In the genomic region with DNA sequence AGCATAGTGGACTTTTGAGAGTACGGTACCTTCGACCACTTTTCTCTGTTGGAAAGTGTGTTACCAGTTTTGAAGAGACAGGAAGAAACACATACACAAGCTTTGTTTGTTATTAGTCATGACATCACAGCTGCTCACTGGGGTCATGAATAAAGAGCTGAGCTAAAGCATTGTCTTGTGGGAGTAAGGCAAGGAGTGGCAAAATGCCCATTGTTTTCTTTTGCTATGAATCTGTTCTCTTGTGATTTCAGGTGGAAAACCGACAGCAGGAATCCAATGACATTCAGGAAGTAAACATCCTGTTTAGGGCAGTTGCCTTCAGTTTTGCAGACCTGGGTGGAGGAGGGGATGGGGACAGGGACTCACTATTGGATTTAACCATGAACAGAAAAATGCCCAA, we compare ENCODE assay signal across 8 cellular contexts.
DNase-seq lines count a peak whose midpoint lies in the region; TF ChIP-seq lines count a peak whose summit lies in the region.

No MANE protein-coding gene starts in this region.

- no peaks in the 10 kb centered on the region for H3K9me3 Mint-ChIP-seq in immature natural killer cell

- H3K4me2 ChIP-seq in parathyroid adenoma (ENCODE audit: low read length), result no peak overlapping the region

- DNase-seq in GM12865 (ENCODE audit: low read depth), result peak; percentile 31
- peak; percentile 90 for DNase-seq in fibroblast of mammary gland (ENCODE audit: low read depth)
- no peak for DNase-seq in KG1 (lab: John Stamatoyannopoulos, UW)
- DNase-seq in HEK293T (ENCODE audit: extremely low spot score), result no peak
- no peak for DNase-seq in immature natural killer cell
- DNase-seq in GM13977 (ENCODE audit: low spot score), result no peak

- H3K9ac ChIP-seq in parathyroid adenoma, result no peak overlapping the region

- POLR2A ChIA-PET in HEK293T (lab: Yijun Ruan, JAX), result no interaction called here

- H3K79me2 ChIP-seq in parathyroid adenoma, result no peaks in the 10 kb centered on the region

- H2AFZ ChIP-seq in parathyroid adenoma, result peak overlapping the region; percentile 50

- no peaks in the 10 kb centered on the region for H3K36me3 ChIP-seq in parathyroid adenoma (ENCODE audit: control insufficient read depth, insufficient read depth, low read length)

- H3K9me3 ChIP-seq in parathyroid adenoma (ENCODE audit: control insufficient read depth, low read length), result no peaks in the 10 kb centered on the region

- no peaks in the 10 kb centered on the region for H3K27me3 ChIP-seq in parathyroid adenoma (ENCODE audit: control insufficient read depth, insufficient read depth, low read length)

- H3K4me3 Mint-ChIP-seq in immature natural killer cell, result no peak overlapping the region

- CTCF ChIA-PET in HEK293T (lab: Yijun Ruan, JAX), result no interaction called here

- H3K4me3 ChIP-seq in GM12865 (ENCODE audit: low read depth, low read length) (no peak overlapping the region), fibroblast of mammary gland (ENCODE audit: control insufficient read depth, low read depth, low read length) (no peak overlapping the region), parathyroid adenoma (ENCODE audit: low read depth, low read length) (no peak overlapping the region)

- peak overlapping the region; percentile 76 for H3K27ac ChIP-seq in parathyroid adenoma

- H3K4me1 Mint-ChIP-seq in immature natural killer cell, result no peaks in the 10 kb centered on the region

- in situ Hi-C loops in GM13977 (cut with MboI; ENCODE audit: low pct_unique_long_range_greater_than_20kb, low sequenced_read_pairs, unreplicated experiment), result no loop called here

- H3K36me3 Mint-ChIP-seq in immature natural killer cell, result no peaks in the 10 kb centered on the region

- peaks cover 0 to 6% (median 0%) of the 10 kb centered on the region in 3 donors for H3K27me3 Mint-ChIP-seq in immature natural killer cell (ENCODE audit: low read depth in 3 of 3)

- H3K27ac Mint-ChIP-seq in immature natural killer cell, result no peak overlapping the region

- no peak for TF ChIP-seq CTCF in GM12865 (IDR thresholded peaks at IDR 0.05; ENCODE audit: insufficient read depth, low read depth, low read length, missing control alignments)
- TF ChIP-seq CTCF in fibroblast of mammary gland (conservative IDR thresholded peaks at IDR 0.05; ENCODE audit: control insufficient read depth, insufficient read depth, low read depth, low read length), result no peak
- no peak for TF ChIP-seq CTCF in parathyroid adenoma (IDR thresholded peaks at IDR 0.05)
- TF ChIP-seq CTCF in GM13977 (IDR thresholded peaks at IDR 0.05; ENCODE audit: extremely low read depth, insufficient read depth, missing control alignments), result no peak

- H3K4me1 ChIP-seq in parathyroid adenoma, result peaks cover 6% of the 10 kb centered on the region

TF ChIP-seq in PFSK-1, 5 proteins besides CTCF, POLR2A, EP300 and RAD21:
- peak; percentile 81 for TF ChIP-seq FOXP2 (optimal IDR thresholded peaks at IDR 0.05; ENCODE audit: borderline replicate concordance, extremely low read depth, extremely low read length, insufficient read depth)
- TF ChIP-seq POLR2AphosphoS5 (IDR thresholded peaks at IDR 0.05; ENCODE audit: low read depth, low read length), result no peak
TF ChIP-seq in PFSK-1: peak in this region for 1.

TF ChIP-seq in HEK293T, 16 proteins besides CTCF, POLR2A, EP300 and RAD21:
- TF ChIP-seq TARDBP (IDR thresholded peaks at IDR 0.05), result no peak
- TF ChIP-seq SP1 (IDR thresholded peaks at IDR 0.05), result no peak
- TF ChIP-seq CTBP1 (IDR thresholded peaks at IDR 0.05; ENCODE audit: borderline replicate concordance), result no peak
- no peak for TF ChIP-seq FOXK2 (IDR thresholded peaks at IDR 0.05)
- TF ChIP-seq ARNT (IDR thresholded peaks at IDR 0.05), result no peak
- TF ChIP-seq FOXM1 (IDR thresholded peaks at IDR 0.05; ENCODE audit: borderline replicate concordance), result no peak
- TF ChIP-seq ELF4 (IDR thresholded peaks at IDR 0.05), result no peak
- no peak for TF ChIP-seq ZNF384 (IDR thresholded peaks at IDR 0.05)
- TF ChIP-seq HDGF (IDR thresholded peaks at IDR 0.05; ENCODE audit: borderline replicate concordance), result no peak
- TF ChIP-seq, protein P1, sequence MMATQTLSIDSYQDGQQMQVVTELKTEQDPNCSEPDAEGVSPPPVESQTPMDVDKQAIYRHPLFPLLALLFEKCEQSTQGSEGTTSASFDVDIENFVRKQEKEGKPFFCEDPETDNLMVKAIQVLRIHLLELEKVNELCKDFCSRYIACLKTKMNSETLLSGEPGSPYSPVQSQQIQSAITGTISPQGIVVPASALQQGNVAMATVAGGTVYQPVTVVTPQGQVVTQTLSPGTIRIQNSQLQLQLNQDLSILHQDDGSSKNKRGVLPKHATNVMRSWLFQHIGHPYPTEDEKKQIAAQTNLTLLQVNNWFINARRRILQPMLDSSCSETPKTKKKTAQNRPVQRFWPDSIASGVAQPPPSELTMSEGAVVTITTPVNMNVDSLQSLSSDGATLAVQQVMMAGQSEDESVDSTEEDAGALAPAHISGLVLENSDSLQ (IDR thresholded peaks at IDR 0.05), result no peak
- TF ChIP-seq SUZ12 (IDR thresholded peaks at IDR 0.05), result no peak
- no peak for TF ChIP-seq FOXA1 (IDR thresholded peaks at IDR 0.05)
- no peak for TF ChIP-seq L3MBTL2 (conservative IDR thresholded peaks at IDR 0.05)
- TF ChIP-seq BHLHE40 (IDR thresholded peaks at IDR 0.05; ENCODE audit: borderline replicate concordance), result no peak
- no peak for TF ChIP-seq LEF1 (IDR thresholded peaks at IDR 0.05; ENCODE audit: borderline replicate concordance)
- TF ChIP-seq NFRKB (IDR thresholded peaks at IDR 0.05), result no peak

Comparison
In these comparisons a context has a peak if more than half of its experiments do, and no peak if none do; other contexts are left out.
1. DNase-seq: peak in GM12865 (single experiment) and fibroblast of mammary gland (single experiment); none in KG1 (single experiment), HEK293T (single experiment), immature natural killer cell (0 of 3) and GM13977 (single experiment).